8 cellular contexts compared by ENCODE assay signal in genomic region chr19:9323557-9323918, GRCh38. TPM values are rescaled to one million over a fixed set of nuclear protein-coding genes. Genes with fewer than 3 reads are reported as not detected.
DNase-seq lines count a peak whose midpoint lies in the region; ATAC-seq and TF ChIP-seq lines count a peak whose summit lies in the region.

No MANE protein-coding gene starts in this region.

- peak; percentile 61 for ATAC-seq in activated CD8-positive, alpha-beta memory T cell treated with anti-CD3 and anti-CD28 coated beads, Interleukin-2, amount 10 ng/mL, durations not matched to agents 7 days and 5 days
- ATAC-seq in HG02623 (IDR thresholded peaks at IDR 0.05; ENCODE audit: unreplicated experiment) = peak; percentile 21
- peak; percentile 75 for ATAC-seq in left lung

- H3K27ac Mint-ChIP-seq in activated CD8-positive, alpha-beta memory T cell treated with anti-CD3 and anti-CD28 coated beads, Interleukin-2, amount 10 ng/mL, durations not matched to agents 7 days and 5 days = peak overlapping the region; percentile 97
- peak overlapping the region; percentile 92 for H3K27ac Mint-ChIP-seq in T-helper 1 cell treated with Interleukin-12 subunit alpha and Interleukin-12 subunit beta and Interleukin-4 antibody, amounts not matched to agents 30 μg/mL and 1 μg/mL, for 36 hours

- H3K27ac ChIP-seq in left lung = peak overlapping the region; percentile 91

- no peaks in the 10 kb centered on the region for H3K27me3 ChIP-seq in left lung

- peak overlapping the region; percentile 78 to 91 for H3K4me3 ChIP-seq in left lung

- CTCF ChIA-PET in activated CD8-positive, alpha-beta memory T cell treated with anti-CD3 and anti-CD28 coated beads, Interleukin-2, amount 10 ng/mL, durations not matched to agents 7 days and 5 days (lab: Charles Lee) = interaction anchor here (0.8 to 1.8 kb wide), 3 partner anchors 12 to 259 kb away, joined by 3 to 15 read pairs (median 3); no protein-coding TSS in a partner anchor

- intact Hi-C loops in left lung (cut with DNase I) = no loop called here

- H3K36me3 ChIP-seq in left lung = peaks cover 0 to 32% of the 10 kb centered on the region in 2 donors

- peaks cover 17% of the 10 kb centered on the region for H3K9me3 Mint-ChIP-seq in activated CD8-positive, alpha-beta memory T cell treated with anti-CD3 and anti-CD28 coated beads, Interleukin-2, amount 10 ng/mL, durations not matched to agents 7 days and 5 days (ENCODE audit: low read depth)
- peaks cover 52% of the 10 kb centered on the region for H3K9me3 Mint-ChIP-seq in T-helper 1 cell treated with Interleukin-12 subunit alpha and Interleukin-12 subunit beta and Interleukin-4 antibody, amounts not matched to agents 30 μg/mL and 1 μg/mL, for 36 hours

- TF ChIP-seq CTCF in left lung (IDR thresholded peaks at IDR 0.05) = no peak

- DNase-seq in activated CD8-positive, alpha-beta memory T cell treated with anti-CD3 and anti-CD28 coated beads, Interleukin-2, amount 10 ng/mL, durations not matched to agents 7 days and 5 days = peak; percentile 83
- no peak for DNase-seq in activated CD8-positive, alpha-beta memory T cell treated with anti-CD3 and anti-CD28 coated beads, Interleukin-2, amount 50 U/mL, for 4 hours
- DNase-seq in NCI-H1105 treated with DMSO at 0.1 percent for 48 hours (lab: John Stamatoyannopoulos, UW) = peak; percentile 84
- DNase-seq in dedifferentiated amniotic fluid mesenchymal stem cell (ENCODE audit: extremely low spot score) = peak; percentile 64
- DNase-seq in left lung = peak in 1 of 2 donors; percentile 70
- peak in 2 of 3 experiments; percentile 15 to 23 for DNase-seq in stimulated activated CD4-positive, alpha-beta T cell treated with anti-CD3 and anti-CD28 coated beads, TNF-alpha, amount 100 ng/mL, for 24 hours (ENCODE audit: low read depth in 3 of 3)

- H3K9me3 ChIP-seq in left lung = peaks cover 0 to 68% of the 10 kb centered on the region in 2 donors

- peaks cover 28% of the 10 kb centered on the region for H3K4me1 Mint-ChIP-seq in activated CD8-positive, alpha-beta memory T cell treated with anti-CD3 and anti-CD28 coated beads, Interleukin-2, amount 10 ng/mL, durations not matched to agents 7 days and 5 days
- H3K4me1 Mint-ChIP-seq in T-helper 1 cell treated with Interleukin-12 subunit alpha and Interleukin-12 subunit beta and Interleukin-4 antibody, amounts not matched to agents 30 μg/mL and 1 μg/mL, for 36 hours (ENCODE audit: low read depth) = peaks cover 9% of the 10 kb centered on the region

- peaks cover 4 to 13% of the 10 kb centered on the region in 2 donors for H3K4me1 ChIP-seq in left lung

- H3K4me3 Mint-ChIP-seq in activated CD8-positive, alpha-beta memory T cell treated with anti-CD3 and anti-CD28 coated beads, Interleukin-2, amount 10 ng/mL, durations not matched to agents 7 days and 5 days = peak overlapping the region; percentile 86
- H3K4me3 Mint-ChIP-seq in T-helper 1 cell treated with Interleukin-12 subunit alpha and Interleukin-12 subunit beta and Interleukin-4 antibody, amounts not matched to agents 30 μg/mL and 1 μg/mL, for 36 hours = peak overlapping the region; percentile 89

- no peaks in the 10 kb centered on the region for H3K27me3 Mint-ChIP-seq in activated CD8-positive, alpha-beta memory T cell treated with anti-CD3 and anti-CD28 coated beads, Interleukin-2, amount 10 ng/mL, durations not matched to agents 7 days and 5 days
- no peaks in the 10 kb centered on the region for H3K27me3 Mint-ChIP-seq in T-helper 1 cell treated with Interleukin-12 subunit alpha and Interleukin-12 subunit beta and Interleukin-4 antibody, amounts not matched to agents 30 μg/mL and 1 μg/mL, for 36 hours (ENCODE audit: low read depth)

- peaks cover 45% of the 10 kb centered on the region for H3K36me3 Mint-ChIP-seq in activated CD8-positive, alpha-beta memory T cell treated with anti-CD3 and anti-CD28 coated beads, Interleukin-2, amount 10 ng/mL, durations not matched to agents 7 days and 5 days
- peaks cover 21% of the 10 kb centered on the region for H3K36me3 Mint-ChIP-seq in T-helper 1 cell treated with Interleukin-12 subunit alpha and Interleukin-12 subunit beta and Interleukin-4 antibody, amounts not matched to agents 30 μg/mL and 1 μg/mL, for 36 hours (ENCODE audit: low read depth)

RNA-seq across cellular contexts. Expression of gene ZNF559, which starts 0.4 kb away (rescaled TPM):
- total RNA-seq in activated CD8-positive, alpha-beta memory T cell treated with anti-CD3 and anti-CD28 coated beads, Interleukin-2, amount 10 ng/mL, durations not matched to agents 7 days and 5 days = 10 to 100 TPM; 10.9 to 14.9 TPM
- 10 to 100 TPM; 14.2 to 15.1 TPM for total RNA-seq in left lung

RNA-seq across cellular contexts. Expression of gene ZNF699, which starts 13.9 kb away (rescaled TPM):
- 1 to 10 TPM; 6.7 to 9.0 TPM for total RNA-seq in activated CD8-positive, alpha-beta memory T cell treated with anti-CD3 and anti-CD28 coated beads, Interleukin-2, amount 10 ng/mL, durations not matched to agents 7 days and 5 days
- 1 to 10 TPM; 6.2 to 6.8 TPM for total RNA-seq in left lung

RNA-seq across cellular contexts. Expression of gene ZNF177, which starts 39.3 kb away (rescaled TPM):
- total RNA-seq in activated CD8-positive, alpha-beta memory T cell treated with anti-CD3 and anti-CD28 coated beads, Interleukin-2, amount 10 ng/mL, durations not matched to agents 7 days and 5 days = 1 to 10 TPM; 1.1 to 1.2 TPM
- total RNA-seq in left lung = 1 to 10 TPM; 1.6 to 2.6 TPM

Comparison
In these comparisons a context has a peak if more than half of its experiments do, and no peak if none do; other contexts are left out.
1. ATAC-seq: peak in every context shown above with its lines; median percentile 75 in left lung; 61 in activated CD8-positive, alpha-beta memory T cell treated with anti-CD3 and anti-CD28 coated beads, Interleukin-2, amount 10 ng/mL, durations not matched to agents 7 days and 5 days; 21 in HG02623.